In the genomic region with DNA sequence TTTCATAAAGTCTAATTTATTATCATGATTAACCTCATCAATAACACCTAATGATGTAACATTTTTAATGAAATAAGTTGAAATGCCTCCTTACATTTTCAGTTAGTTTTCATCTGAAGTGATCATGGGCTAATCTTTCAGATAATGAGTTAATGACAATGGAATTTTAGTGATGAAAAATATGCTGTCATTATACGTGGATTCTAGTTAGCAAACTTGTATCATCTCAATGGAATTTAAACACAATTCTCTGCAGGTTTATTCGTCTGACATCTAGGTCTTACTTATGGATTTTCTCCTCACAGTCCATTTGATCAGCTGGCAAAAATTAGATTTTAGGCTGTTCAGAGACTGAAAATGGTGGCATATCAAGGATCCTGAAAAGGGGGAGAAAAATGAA, we compare ENCODE assay signal across 1 cellular context.
TF ChIP-seq lines count a peak whose summit lies in the region.

No MANE protein-coding gene starts in this region.

TF ChIP-seq in SK-N-SH, 30 proteins besides CTCF, POLR2A, EP300 and RAD21 (continued from another document):
- TF ChIP-seq, protein P1, sequence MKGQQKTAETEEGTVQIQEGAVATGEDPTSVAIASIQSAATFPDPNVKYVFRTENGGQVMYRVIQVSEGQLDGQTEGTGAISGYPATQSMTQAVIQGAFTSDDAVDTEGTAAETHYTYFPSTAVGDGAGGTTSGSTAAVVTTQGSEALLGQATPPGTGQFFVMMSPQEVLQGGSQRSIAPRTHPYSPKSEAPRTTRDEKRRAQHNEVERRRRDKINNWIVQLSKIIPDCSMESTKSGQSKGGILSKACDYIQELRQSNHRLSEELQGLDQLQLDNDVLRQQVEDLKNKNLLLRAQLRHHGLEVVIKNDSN (IDR thresholded peaks at IDR 0.05; ENCODE audit: borderline replicate concordance, low read depth): no peak
- TF ChIP-seq FOSL2 (IDR thresholded peaks at IDR 0.05; ENCODE audit: borderline replicate concordance, low read depth) (peak; percentile 27; the same call in 1 of the 2 replicates), RCOR1 (IDR thresholded peaks at IDR 0.05; ENCODE audit: low read length) (no peak), TEAD4 (IDR thresholded peaks at IDR 0.05; ENCODE audit: borderline replicate concordance, insufficient read depth) (no peak), GATA2 (CRISPR knock-in tag; IDR thresholded peaks at IDR 0.05) (no peak), TCF12 (IDR thresholded peaks at IDR 0.05) (peak; percentile 32; the same call in 1 of the 2 replicates), JUND (IDR thresholded peaks at IDR 0.05) (peak; percentile 29; the same call in 1 of the 2 replicates), EZH2phosphoT487 (IDR thresholded peaks at IDR 0.05; ENCODE audit: borderline replicate concordance, low read depth) (no peak), SMC3 (IDR thresholded peaks at IDR 0.05; ENCODE audit: low read depth, low read length) (no peak), SIN3A (IDR thresholded peaks at IDR 0.05; ENCODE audit: borderline replicate concordance, low read depth, low read length) (no peak)
- TF ChIP-seq, protein P2, sequence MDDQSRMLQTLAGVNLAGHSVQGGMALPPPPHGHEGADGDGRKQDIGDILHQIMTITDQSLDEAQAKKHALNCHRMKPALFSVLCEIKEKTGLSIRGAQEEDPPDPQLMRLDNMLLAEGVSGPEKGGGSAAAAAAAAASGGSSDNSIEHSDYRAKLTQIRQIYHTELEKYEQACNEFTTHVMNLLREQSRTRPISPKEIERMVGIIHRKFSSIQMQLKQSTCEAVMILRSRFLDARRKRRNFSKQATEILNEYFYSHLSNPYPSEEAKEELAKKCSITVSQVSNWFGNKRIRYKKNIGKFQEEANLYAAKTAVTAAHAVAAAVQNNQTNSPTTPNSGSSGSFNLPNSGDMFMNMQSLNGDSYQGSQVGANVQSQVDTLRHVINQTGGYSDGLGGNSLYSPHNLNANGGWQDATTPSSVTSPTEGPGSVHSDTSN (IDR thresholded peaks at IDR 0.05): peak; percentile 13; the same call in 1 of the 2 replicates
- TF ChIP-seq, protein P3, sequence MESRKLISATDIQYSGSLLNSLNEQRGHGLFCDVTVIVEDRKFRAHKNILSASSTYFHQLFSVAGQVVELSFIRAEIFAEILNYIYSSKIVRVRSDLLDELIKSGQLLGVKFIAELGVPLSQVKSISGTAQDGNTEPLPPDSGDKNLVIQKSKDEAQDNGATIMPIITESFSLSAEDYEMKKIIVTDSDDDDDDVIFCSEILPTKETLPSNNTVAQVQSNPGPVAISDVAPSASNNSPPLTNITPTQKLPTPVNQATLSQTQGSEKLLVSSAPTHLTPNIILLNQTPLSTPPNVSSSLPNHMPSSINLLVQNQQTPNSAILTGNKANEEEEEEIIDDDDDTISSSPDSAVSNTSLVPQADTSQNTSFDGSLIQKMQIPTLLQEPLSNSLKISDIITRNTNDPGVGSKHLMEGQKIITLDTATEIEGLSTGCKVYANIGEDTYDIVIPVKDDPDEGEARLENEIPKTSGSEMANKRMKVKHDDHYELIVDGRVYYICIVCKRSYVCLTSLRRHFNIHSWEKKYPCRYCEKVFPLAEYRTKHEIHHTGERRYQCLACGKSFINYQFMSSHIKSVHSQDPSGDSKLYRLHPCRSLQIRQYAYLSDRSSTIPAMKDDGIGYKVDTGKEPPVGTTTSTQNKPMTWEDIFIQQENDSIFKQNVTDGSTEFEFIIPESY (IDR thresholded peaks at IDR 0.05; ENCODE audit: borderline replicate concordance, low read depth): no peak
